8 cellular contexts compared by ENCODE assay signal in genomic region chr15:88467073-88467934, GRCh38. TPM values are rescaled to one million over a fixed set of nuclear protein-coding genes. Genes with fewer than 3 reads are reported as not detected.
DNase-seq lines count a peak whose midpoint lies in the region; ATAC-seq and TF ChIP-seq lines count a peak whose summit lies in the region.

TSS of gene MRPL46 (minus strand) at chr15:88467388. CDS start at chr15:88467377, 11 bp downstream.
TSS of gene MRPS11 (plus strand) at chr15:88467708. CDS start at chr15:88467718, 10 bp downstream.

- CTCF ChIA-PET in OCI-LY7 (lab: Charles Lee; ENCODE audit: unreplicated experiment) = interaction anchor here (0.6 to 1.4 kb wide), 2 partner anchors 12 to 112 kb away, joined by 3 to 5 read pairs; no protein-coding TSS in a partner anchor

- peaks cover 8% of the 10 kb centered on the region; the same call in 1 of the 2 replicates for H4K20me1 ChIP-seq in OCI-LY7 (ENCODE audit: insufficient read depth, low read length)

- H3K9me3 ChIP-seq in OCI-LY7 (ENCODE audit: low read length) = no peaks in the 10 kb centered on the region

- peak; percentile 93 for DNase-seq in DMS 273 (lab: John Stamatoyannopoulos, UW; ENCODE audit: unreplicated experiment)
- peak; percentile 87 for DNase-seq in HuH-7 (ENCODE audit: low spot score)
- peak; percentile 94 for DNase-seq in OCI-LY7 (ENCODE audit: low spot score)
- DNase-seq in activated T-cell treated with anti-CD3 and anti-CD28 coated beads for 1 hour (ENCODE audit: low read depth) = peak; percentile 91
- DNase-seq in epidermal melanocyte (ENCODE audit: insufficient read length, low spot score) = peak; percentile 74
- peak; percentile 86 for DNase-seq in middle frontal gyrus (ENCODE audit: extremely low spot score, low spot score)
- peak; percentile 81 to 83 for DNase-seq in stimulated activated CD8-positive, alpha-beta memory T cell treated with anti-CD3 and anti-CD28 coated beads, Interleukin-2, amount 100 ng/mL, for 48 hours (ENCODE audit: low read depth in 2 of 2)

- POLR2A ChIA-PET in OCI-LY7 (lab: Charles Lee) = interaction anchor here (0.6 to 1.6 kb wide), 8 partner anchors 36 to 1532 kb away, joined by 3 to 7 read pairs (median 3); no protein-coding TSS in a partner anchor

- no peak for TF ChIP-seq CTCF in OCI-LY7 (conservative IDR thresholded peaks at IDR 0.05; ENCODE audit: low read length)

- H3K4me1 ChIP-seq in OCI-LY7 (ENCODE audit: insufficient read depth, low read length, poor library complexity, severe bottlenecking) = peaks cover 31% of the 10 kb centered on the region

- peak within 1 kb of the TSS; percentile 93 for H3K4me3 ChIP-seq in OCI-LY7 (ENCODE audit: low read depth, low read length, poor library complexity, severe bottlenecking)

- no TSS peak for BruUV-seq in OCI-LY7 (replicated peaks; lab: Mats Ljungman, UMichigan)

- peaks cover 41% of the 10 kb centered on the region for H3K79me2 ChIP-seq in OCI-LY7 (ENCODE audit: insufficient read depth, low read depth, low read length)

- intact Hi-C loops in OCI-LY7 (cut with micrococcal nuclease; ENCODE audit: unreplicated experiment) = loop anchor here (2.0 to 5.0 kb wide), 4 partner anchors 67 to 195 kb away; partner anchors contain the start of genes AEN and DET1

- H3K4me2 ChIP-seq in OCI-LY7 (ENCODE audit: low read length) = peak within 1 kb of the TSS; percentile 84

- ATAC-seq in GM21526 (IDR thresholded peaks at IDR 0.05; ENCODE audit: low FRiP score, unreplicated experiment) = peak; percentile 83

- peak within 1 kb of the TSS; percentile 64 for H3K27ac ChIP-seq in OCI-LY7 (ENCODE audit: low read depth, low read length, poor library complexity, severe bottlenecking)

- H3K9me2 ChIP-seq in OCI-LY7 (ENCODE audit: insufficient read depth, low read length) = no peaks in the 10 kb centered on the region

- H3K36me3 ChIP-seq in OCI-LY7 (ENCODE audit: insufficient read depth, low read length) = peaks cover 62% of the 10 kb centered on the region

- H2AFZ ChIP-seq in OCI-LY7 (ENCODE audit: low read length) = peak within 1 kb of the TSS; percentile 67

RNA-seq across cellular contexts. Expression of gene MRPL46, which starts in this region (rescaled TPM):
- total RNA-seq in OCI-LY7 (2014; rRNA removed; shearing (Covaris generic)) = 30.4 and 32.4 TPM in 2 replicates
- 32.3 and 37.2 TPM in 2 replicates for total RNA-seq in OCI-LY7 (2022)

RNA-seq across cellular contexts. Expression of gene MRPS11, which starts in this region (rescaled TPM):
- 49.8 and 61.6 TPM in 2 replicates for total RNA-seq in OCI-LY7 (2014; rRNA removed; shearing (Covaris generic))
- total RNA-seq in OCI-LY7 (2022) = 82.6 and 84.0 TPM in 2 replicates

Comparison
In these comparisons a context has a peak if more than half of its experiments do, and no peak if none do; other contexts are left out.
1. Peak in every context shown above with its lines: DNase-seq, ATAC-seq, H3K4me3 ChIP-seq and H3K27ac ChIP-seq.